ENCODE assay signal across 1 cellular context in the genomic region with DNA sequence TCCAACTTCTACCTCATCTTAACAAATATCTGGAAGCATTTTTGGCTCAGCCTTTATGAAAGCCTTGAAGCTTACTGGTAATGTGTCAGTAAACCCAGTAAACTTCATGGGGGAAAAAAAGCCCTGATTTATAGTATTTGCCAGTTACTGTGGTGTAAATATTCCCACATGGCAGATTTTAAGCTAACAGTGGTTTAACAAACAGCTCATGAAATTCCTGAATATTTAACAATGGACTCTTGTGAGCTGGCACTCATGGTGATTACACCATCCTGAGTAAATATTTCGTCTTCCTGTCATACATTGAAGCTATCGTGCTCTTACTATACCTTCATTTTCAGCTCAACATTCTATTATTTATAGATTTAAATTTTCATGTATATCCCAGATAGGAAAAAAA.
TF ChIP-seq lines count a peak whose summit lies in the region.

No MANE protein-coding gene starts in this region.

TF ChIP-seq in HepG2, 621 proteins besides CTCF, POLR2A, EP300 and RAD21 (continued from another document and continues in another):
- TF ChIP-seq ZBTB4 (CRISPR knock-in tag; IDR thresholded peaks at IDR 0.05; ENCODE audit: borderline replicate concordance): no peak
- TF ChIP-seq HNRNPH1 (optimal IDR thresholded peaks at IDR 0.05; ENCODE audit: low read depth, low read length): no peak
- peak; percentile 60 for TF ChIP-seq MED1 (CRISPR knock-in tag; IDR thresholded peaks at IDR 0.05)
- TF ChIP-seq KAT8 (CRISPR knock-in tag; IDR thresholded peaks at IDR 0.05): peak; percentile 42
- no peak for TF ChIP-seq CHD2 (IDR thresholded peaks at IDR 0.05; ENCODE audit: low read depth, low read length)
- no peak for TF ChIP-seq THAP7 (CRISPR knock-in tag; IDR thresholded peaks at IDR 0.05)
- TF ChIP-seq BCL6 (CRISPR knock-in tag; IDR thresholded peaks at IDR 0.05): peak; percentile 61
- TF ChIP-seq ATF1 (CRISPR knock-in tag; IDR thresholded peaks at IDR 0.05): peak; percentile 36; the same call in 1 of the 2 replicates
- TF ChIP-seq, protein P1, sequence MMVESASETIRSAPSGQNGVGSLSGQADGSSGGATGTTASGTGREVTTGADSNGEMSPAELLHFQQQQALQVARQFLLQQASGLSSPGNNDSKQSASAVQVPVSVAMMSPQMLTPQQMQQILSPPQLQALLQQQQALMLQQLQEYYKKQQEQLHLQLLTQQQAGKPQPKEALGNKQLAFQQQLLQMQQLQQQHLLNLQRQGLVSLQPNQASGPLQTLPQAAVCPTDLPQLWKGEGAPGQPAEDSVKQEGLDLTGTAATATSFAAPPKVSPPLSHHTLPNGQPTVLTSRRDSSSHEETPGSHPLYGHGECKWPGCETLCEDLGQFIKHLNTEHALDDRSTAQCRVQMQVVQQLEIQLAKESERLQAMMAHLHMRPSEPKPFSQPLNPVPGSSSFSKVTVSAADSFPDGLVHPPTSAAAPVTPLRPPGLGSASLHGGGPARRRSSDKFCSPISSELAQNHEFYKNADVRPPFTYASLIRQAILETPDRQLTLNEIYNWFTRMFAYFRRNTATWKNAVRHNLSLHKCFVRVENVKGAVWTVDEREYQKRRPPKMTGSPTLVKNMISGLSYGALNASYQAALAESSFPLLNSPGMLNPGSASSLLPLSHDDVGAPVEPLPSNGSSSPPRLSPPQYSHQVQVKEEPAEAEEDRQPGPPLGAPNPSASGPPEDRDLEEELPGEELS (CRISPR knock-in tag; IDR thresholded peaks at IDR 0.05): peak; percentile 51; the same call in 1 of the 2 replicates
- TF ChIP-seq MIER3 (CRISPR knock-in tag; IDR thresholded peaks at IDR 0.05; ENCODE audit: borderline replicate concordance): no peak
- peak; percentile 65 for TF ChIP-seq POGZ (CRISPR knock-in tag; IDR thresholded peaks at IDR 0.05)
- peak; percentile 20; the same call in 1 of the 2 replicates for TF ChIP-seq MAFF (IDR thresholded peaks at IDR 0.05; ENCODE audit: low read depth, low read length)
- no peak for TF ChIP-seq HHEX (CRISPR knock-in tag; IDR thresholded peaks at IDR 0.05)
- peak; percentile 68; the same call in 1 of the 2 replicates for TF ChIP-seq ETV5 (CRISPR knock-in tag; IDR thresholded peaks at IDR 0.05; ENCODE audit: borderline replicate concordance)
- 0 out of 2 replicates have a peak, but pooled peaks have one; percentile 38 for TF ChIP-seq RXRB (CRISPR knock-in tag; IDR thresholded peaks at IDR 0.05; ENCODE audit: borderline replicate concordance)
- peak; percentile 44; the same call in 1 of the 2 replicates for TF ChIP-seq SAP130 (CRISPR knock-in tag; IDR thresholded peaks at IDR 0.05; ENCODE audit: low read depth)
- no peak for TF ChIP-seq NKX3-1 (CRISPR knock-in tag; IDR thresholded peaks at IDR 0.05)
- peak; percentile 40 for TF ChIP-seq NCOA2 (CRISPR knock-in tag; IDR thresholded peaks at IDR 0.05)
- TF ChIP-seq FOXK1 (CRISPR knock-in tag; IDR thresholded peaks at IDR 0.05; ENCODE audit: borderline replicate concordance, low read depth): no peak
- no peak for TF ChIP-seq SCMH1 (CRISPR knock-in tag; IDR thresholded peaks at IDR 0.05; ENCODE audit: borderline replicate concordance)
- no peak for TF ChIP-seq RBM39 (IDR thresholded peaks at IDR 0.05; ENCODE audit: low read depth, low read length, poor library complexity, severe bottlenecking)
- TF ChIP-seq CEBPG (CRISPR knock-in tag; IDR thresholded peaks at IDR 0.05): peak; percentile 91
- no peak for TF ChIP-seq DR1 (CRISPR knock-in tag; IDR thresholded peaks at IDR 0.05)
- TF ChIP-seq ZNF746 (CRISPR knock-in tag; IDR thresholded peaks at IDR 0.05): no peak
- TF ChIP-seq SOX13 (IDR thresholded peaks at IDR 0.05): no peak
- TF ChIP-seq SOX13 (CRISPR knock-in tag; conservative IDR thresholded peaks at IDR 0.05 in 1 of 2, IDR thresholded peaks at IDR 0.05 in 1 of 2): peak in 1 of 2 experiments; percentile 92; a peak in 2 of 4 replicates
- 0 out of 2 replicates have a peak, but pooled peaks have one; percentile 28 for TF ChIP-seq ERF (CRISPR knock-in tag; IDR thresholded peaks at IDR 0.05)
- peak; percentile 82 for TF ChIP-seq ARID5B (CRISPR knock-in tag; IDR thresholded peaks at IDR 0.05)
- peak; percentile 64; the same call in 1 of the 2 replicates for TF ChIP-seq HMG20A (CRISPR knock-in tag; IDR thresholded peaks at IDR 0.05; ENCODE audit: borderline replicate concordance)
- no peak for TF ChIP-seq NR2F6 (IDR thresholded peaks at IDR 0.05)
- peak; percentile 38; the same call in 1 of the 2 replicates for TF ChIP-seq NR2F6 (CRISPR knock-in tag; IDR thresholded peaks at IDR 0.05)
- TF ChIP-seq SOX5 (CRISPR knock-in tag; IDR thresholded peaks at IDR 0.05; ENCODE audit: borderline replicate concordance): peak; percentile 90
- TF ChIP-seq ZNF331 (CRISPR knock-in tag; IDR thresholded peaks at IDR 0.05): peak; percentile 70; the same call in 1 of the 2 replicates
- no peak for TF ChIP-seq SOX6 (IDR thresholded peaks at IDR 0.05)
- peak; percentile 85 for TF ChIP-seq SOX6 (CRISPR knock-in tag; IDR thresholded peaks at IDR 0.05)
- TF ChIP-seq ELF3 (CRISPR knock-in tag; IDR thresholded peaks at IDR 0.05): 0 out of 2 replicates have a peak, but pooled peaks have one; percentile 42
- peak in 1 of 2 experiments; percentile 94; a peak in 2 of 4 replicates for TF ChIP-seq ATF4 (CRISPR knock-in tag; IDR thresholded peaks at IDR 0.05)
- 0 out of 4 replicates have a peak, but pooled peaks of 1 of the 2 experiments have one; percentile 2 for TF ChIP-seq MAFK (conservative IDR thresholded peaks at IDR 0.05 in 1 of 2, IDR thresholded peaks at IDR 0.05 in 1 of 2; ENCODE audit: low read length in 2 of 2)
- peak; percentile 70 for TF ChIP-seq GATAD2A (CRISPR knock-in tag; IDR thresholded peaks at IDR 0.05)
- TF ChIP-seq NFIC (IDR thresholded peaks at IDR 0.05; ENCODE audit: low read length): peak; percentile 35; the same call in 1 of the 2 replicates
- TF ChIP-seq, protein P2, sequence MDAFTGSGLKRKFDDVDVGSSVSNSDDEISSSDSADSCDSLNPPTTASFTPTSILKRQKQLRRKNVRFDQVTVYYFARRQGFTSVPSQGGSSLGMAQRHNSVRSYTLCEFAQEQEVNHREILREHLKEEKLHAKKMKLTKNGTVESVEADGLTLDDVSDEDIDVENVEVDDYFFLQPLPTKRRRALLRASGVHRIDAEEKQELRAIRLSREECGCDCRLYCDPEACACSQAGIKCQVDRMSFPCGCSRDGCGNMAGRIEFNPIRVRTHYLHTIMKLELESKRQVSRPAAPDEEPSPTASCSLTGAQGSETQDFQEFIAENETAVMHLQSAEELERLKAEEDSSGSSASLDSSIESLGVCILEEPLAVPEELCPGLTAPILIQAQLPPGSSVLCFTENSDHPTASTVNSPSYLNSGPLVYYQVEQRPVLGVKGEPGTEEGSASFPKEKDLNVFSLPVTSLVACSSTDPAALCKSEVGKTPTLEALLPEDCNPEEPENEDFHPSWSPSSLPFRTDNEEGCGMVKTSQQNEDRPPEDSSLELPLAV (CRISPR knock-in tag; conservative IDR thresholded peaks at IDR 0.05; ENCODE audit: low read depth): no peak
- peak; percentile 87 for TF ChIP-seq CEBPB (IDR thresholded peaks at IDR 0.05; ENCODE audit: borderline replicate concordance, low read depth, low read length)
- peak; percentile 45; the same call in 1 of the 2 replicates for TF ChIP-seq LCORL (IDR thresholded peaks at IDR 0.05)
- no peak for TF ChIP-seq LCORL (CRISPR knock-in tag; IDR thresholded peaks at IDR 0.05)
- TF ChIP-seq AHDC1 (CRISPR knock-in tag; IDR thresholded peaks at IDR 0.05; ENCODE audit: borderline replicate concordance): peak; percentile 78; the same call in 1 of the 2 replicates
- TF ChIP-seq NFRKB (IDR thresholded peaks at IDR 0.05): no peak
- peak; percentile 51; the same call in 1 of the 2 replicates for TF ChIP-seq ZNF124 (CRISPR knock-in tag; IDR thresholded peaks at IDR 0.05)
- TF ChIP-seq FOXA3 (CRISPR knock-in tag; IDR thresholded peaks at IDR 0.05): peak; percentile 84
